In genomic region chr3:14779069-14779685, GRCh38 we compare ENCODE assay signal across 36 cellular contexts. TPM values are rescaled to one million over a fixed set of nuclear protein-coding genes. Genes with fewer than 3 reads are reported as not detected.
"Had no signal": no experiment of that assay in that cellular context is flagged by ENCODE, and none has a peak within 500 bp of the region (broad histone marks: within the 10 kb centered on the region; RNA-seq: fewer than 3 reads in every experiment).

No MANE protein-coding gene starts in this region.

- H3K4me3 ChIP-seq: MG63 had no signal

- H3K36me3 ChIP-seq: MG63 had no signal

- H3K9me3 ChIP-seq: MG63 had no signal

- DNase-seq: Karpas-422, Kasumi-1, MG63, MM.1S, MV-4-11, NCI-H1048, NCI-H1092, NCI-H1092 treated with DMSO at 0.1 percent for 48 hours, NCI-H1105, NCI-H1105 treated with DMSO at 0.1 percent for 48 hours, NCI-H1417, NCI-H1417 treated with DMSO at 0.1 percent for 48 hours, NCI-H1436, NCI-H1436 treated with DMSO at 0.1 percent for 48 hours, NCI-H146, NCI-H1694, NCI-H1694 treated with DMSO at 0.1 percent for 48 hours, NCI-H187, NCI-H187 treated with DMSO at 0.1 percent for 48 hours, NCI-H1930, NCI-H2029, NCI-H2029 treated with DMSO at 0.1 percent for 48 hours, NCI-H2081, NCI-H2081 treated with DMSO at 0.1 percent for 48 hours, NCI-H2107, NCI-H2171, NCI-H2171 treated with DMSO at 0.1 percent for 48 hours, NCI-H2227 treated with DMSO at 0.1 percent for 48 hours, NCI-H226, NCI-H345, NCI-H446, NCI-H446 treated with DMSO at 0.1 percent for 48 hours, NCI-H510A, NCI-H510A treated with DMSO at 0.1 percent for 48 hours had no signal

- H3K27me3 ChIP-seq: MG63 had no signal

RNA-seq across cellular contexts. Expression of gene FGD5, which starts 39.6 kb away (rescaled TPM):
- total RNA-seq: LHCN-M2, MCF 10A had no signal
